ENCODE assay signal across 27 cellular contexts in the genomic region with DNA sequence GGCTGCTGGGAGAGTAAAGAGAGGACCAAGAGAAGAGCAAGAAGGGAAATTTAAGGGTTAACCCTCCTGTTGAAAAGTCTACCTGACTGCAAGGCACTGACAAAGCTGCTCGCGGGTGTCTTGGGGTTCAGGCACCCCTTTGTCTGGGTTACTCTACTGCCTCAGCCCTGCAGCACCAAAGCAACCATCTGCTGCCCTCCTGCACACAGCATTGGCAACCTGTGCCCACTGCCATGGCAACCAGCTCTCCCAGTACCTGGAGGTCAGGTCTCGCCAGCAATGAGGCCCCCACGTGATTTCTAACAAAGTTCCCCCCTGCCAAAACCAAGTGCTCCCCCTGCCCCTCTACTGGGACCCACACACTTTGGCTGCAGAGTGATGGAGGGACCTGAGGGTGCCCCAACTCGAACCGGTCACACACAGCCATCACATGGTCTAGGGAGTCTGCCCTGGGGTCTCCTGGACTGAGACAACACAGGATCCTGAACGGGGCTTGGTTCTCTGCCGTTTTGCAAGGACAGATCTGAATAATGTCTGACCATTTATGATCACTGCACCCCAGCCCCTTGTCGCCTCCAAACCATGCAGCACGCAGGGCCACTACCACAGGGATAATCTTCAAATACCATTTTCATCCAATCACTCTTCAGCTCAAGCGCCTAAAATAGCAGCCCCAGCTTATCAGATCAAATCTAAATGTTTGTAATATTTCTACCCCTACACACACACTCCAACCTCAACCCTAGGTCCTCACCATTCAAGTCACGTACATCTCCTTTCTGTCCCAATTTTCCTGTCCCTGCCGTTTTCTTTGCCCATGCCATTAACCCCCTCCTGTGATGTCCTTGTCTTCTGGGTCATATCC. TPM values are rescaled to one million over a fixed set of nuclear protein-coding genes. Genes with fewer than 3 reads are reported as not detected.
A peak's percentile ranks its signal among the peaks of the same experiment; 100 is the strongest.
DNase-seq lines count a peak whose midpoint lies in the region; ATAC-seq and TF ChIP-seq lines count a peak whose summit lies in the region.
"Had no signal": no experiment of that assay in that cellular context is flagged by ENCODE, and none has a peak within 500 bp of the region (broad histone marks: within the 10 kb centered on the region; RNA-seq: fewer than 3 reads in every experiment).

No MANE protein-coding gene starts in this region.

- H3K36me3 Mint-ChIP-seq in nephron progenitor cell (ENCODE audit: low read depth), result no peaks in the 10 kb centered on the region
- H3K36me3 Mint-ChIP-seq in activated CD4-positive, alpha-beta T cell treated with anti-CD3 and anti-CD28 coated beads, Interleukin-2, amount 10 ng/mL, durations not matched to agents 7 days and 5 days (ENCODE audit: low read depth), result no peaks in the 10 kb centered on the region
- H3K36me3 Mint-ChIP-seq: CD8-positive, alpha-beta T cell had no signal

- H3K27me3 ChIP-seq in esophagus (ENCODE audit: control insufficient read depth in 1 of 2, insufficient read depth in 2 of 2, low read length in 2 of 2) (no peaks in the 10 kb centered on the region), testis (no peaks in the 10 kb centered on the region)
- H3K27me3 ChIP-seq: adrenal gland, thyroid gland had no signal

- H3K27ac Mint-ChIP-seq in nephron progenitor cell, result peak overlapping the region; percentile 63
- no peak overlapping the region for H3K27ac Mint-ChIP-seq in activated CD4-positive, alpha-beta T cell treated with anti-CD3 and anti-CD28 coated beads, Interleukin-2, amount 10 ng/mL, durations not matched to agents 7 days and 5 days
- H3K27ac Mint-ChIP-seq: CD8-positive, alpha-beta T cell; endodermal cell had no signal

- ATAC-seq in left colon (no peak), GM19452 (IDR thresholded peaks at IDR 0.05; ENCODE audit: unreplicated experiment) (no peak)
- ATAC-seq: activated T-cell treated with anti-CD3 and anti-CD28 coated beads, Interleukin-2, amount 50 U/mL, for 4 hours; CD8-positive, alpha-beta T cell; psoas muscle had no signal

- H3K4me3 ChIP-seq in esophagus (ENCODE audit: low read depth in 1 of 2, low read length in 2 of 2), result no peak overlapping the region
- no peak overlapping the region for H3K4me3 ChIP-seq in testis
- H3K4me3 ChIP-seq: adrenal gland, psoas muscle, thyroid gland had no signal

- peaks cover 0 to 4% of the 10 kb centered on the region in 2 donors for H3K4me1 ChIP-seq in esophagus (ENCODE audit: control insufficient read depth in 2 of 2, insufficient read depth in 2 of 2, low read length in 1 of 2)
- H3K4me1 ChIP-seq in testis, result peaks cover 47% of the 10 kb centered on the region
- H3K4me1 ChIP-seq: psoas muscle, thyroid gland had no signal

- DNase-seq in DMS 273 (lab: John Stamatoyannopoulos, UW; ENCODE audit: unreplicated experiment) (peak; percentile 56), DMS 273 treated with DMSO at 0.1 percent for 48 hours (lab: John Stamatoyannopoulos, UW) (no peak), nephron progenitor cell (no peak), testis (no peak), left colon (no peak)
- no peak for DNase-seq in activated CD4-positive, alpha-beta T cell treated with anti-CD3 and anti-CD28 coated beads, Interleukin-2, amount 10 ng/mL, durations not matched to agents 7 days and 5 days
- DNase-seq: activated CD4-positive, alpha-beta T cell treated with anti-CD3 and anti-CD28 coated beads for 4 hours; activated T-cell treated with anti-CD3 and anti-CD28 coated beads, Interleukin-2, amount 50 U/mL, for 4 hours; adrenal gland; brain microvascular endothelial cell; CD8-positive, alpha-beta T cell; DMS53; endodermal cell; NCI-H1436 treated with DMSO at 0.1 percent for 48 hours; NCI-H526; small intestine; T-helper 2 cell; thyroid gland had no signal

- H3K4me3 Mint-ChIP-seq in nephron progenitor cell, result no peak overlapping the region
- no peak overlapping the region for H3K4me3 Mint-ChIP-seq in activated CD4-positive, alpha-beta T cell treated with anti-CD3 and anti-CD28 coated beads, Interleukin-2, amount 10 ng/mL, durations not matched to agents 7 days and 5 days
- H3K4me3 Mint-ChIP-seq: activated T-cell treated with anti-CD3 and anti-CD28 coated beads, Interleukin-2, amount 50 U/mL, for 4 hours; CD8-positive, alpha-beta T cell; endodermal cell had no signal

- no peaks in the 10 kb centered on the region for H3K9me3 ChIP-seq in esophagus (ENCODE audit: control insufficient read depth in 2 of 2, insufficient read depth in 1 of 2, low read depth in 1 of 2, low read length in 1 of 2)
- no peaks in the 10 kb centered on the region for H3K9me3 ChIP-seq in testis
- H3K9me3 ChIP-seq: adrenal gland, neutrophil, psoas muscle, thyroid gland had no signal

- peaks cover 36% of the 10 kb centered on the region for H3K4me1 Mint-ChIP-seq in nephron progenitor cell
- H3K4me1 Mint-ChIP-seq in activated CD4-positive, alpha-beta T cell treated with anti-CD3 and anti-CD28 coated beads, Interleukin-2, amount 10 ng/mL, durations not matched to agents 7 days and 5 days, result no peaks in the 10 kb centered on the region
- H3K4me1 Mint-ChIP-seq: endodermal cell had no signal

- TF ChIP-seq CTCF in nephron progenitor cell (IDR thresholded peaks at IDR 0.05), result no peak
- TF ChIP-seq CTCF in testis (IDR thresholded peaks at IDR 0.05), result no peak

- no peaks in the 10 kb centered on the region for H3K9me3 Mint-ChIP-seq in nephron progenitor cell
- H3K9me3 Mint-ChIP-seq in activated CD4-positive, alpha-beta T cell treated with anti-CD3 and anti-CD28 coated beads, Interleukin-2, amount 10 ng/mL, durations not matched to agents 7 days and 5 days, result no peaks in the 10 kb centered on the region
- H3K9me3 Mint-ChIP-seq: activated T-cell treated with anti-CD3 and anti-CD28 coated beads, Interleukin-2, amount 50 U/mL, for 4 hours; CD8-positive, alpha-beta T cell; endodermal cell had no signal

- H3K36me3 ChIP-seq in esophagus (ENCODE audit: control insufficient read depth in 2 of 2, insufficient read depth in 2 of 2, low read length in 1 of 2) (no peaks in the 10 kb centered on the region), testis (ENCODE audit: low read depth, missing control alignments) (no peaks in the 10 kb centered on the region)
- H3K36me3 ChIP-seq: adrenal gland, brain microvascular endothelial cell, neutrophil, thyroid gland had no signal

- H3K27ac ChIP-seq in esophagus (ENCODE audit: low read depth in 2 of 2, low read length in 1 of 2) (peak overlapping the region; percentile 34 to 58), testis (peak overlapping the region; percentile 59 to 80)
- H3K27ac ChIP-seq: 22Rv1, brain microvascular endothelial cell, KMS-11, neutrophil, psoas muscle, RWPE1, thyroid gland had no signal

- POLR2A ChIA-PET in activated CD4-positive, alpha-beta T cell treated with anti-CD3 and anti-CD28 coated beads, Interleukin-2, amount 10 ng/mL, durations not matched to agents 7 days and 5 days (lab: Charles Lee), result no interaction called here

- 71 to 72% methylated on average over 13 of the region's 13 CpGs for WGBS in esophagus, 2 donors
- WGBS in testis, 2 donors, result 65 to 67% methylated on average over 13 of the region's 13 CpGs

- peaks cover 29% of the 10 kb centered on the region for H3K27me3 Mint-ChIP-seq in nephron progenitor cell (ENCODE audit: low read depth, poor library complexity)
- peaks cover 12% of the 10 kb centered on the region for H3K27me3 Mint-ChIP-seq in activated CD4-positive, alpha-beta T cell treated with anti-CD3 and anti-CD28 coated beads, Interleukin-2, amount 10 ng/mL, durations not matched to agents 7 days and 5 days

- TF ChIP-seq POLR2A in testis (IDR thresholded peaks at IDR 0.05), result no peak

- CTCF ChIA-PET in activated CD4-positive, alpha-beta T cell treated with anti-CD3 and anti-CD28 coated beads, Interleukin-2, amount 10 ng/mL, durations not matched to agents 7 days and 5 days (lab: Charles Lee), result no interaction called here

- intact Hi-C loops in testis (cut with DNase I; ENCODE audit: low total_unique reads), result no loop called here
- intact Hi-C loops in left colon (cut with DNase I, micrococcal nuclease), result no loop called here

RNA-seq across cellular contexts. Expression of a gene that starts 50.7 kb away (rescaled TPM):
- polyA plus RNA-seq in esophagus, result 1 to 10 TPM; 4.4 to 5.0 TPM
- total RNA-seq in testis, result 10 to 100 TPM; 33.6 to 41.6 TPM
- polyA plus RNA-seq in testis (ENCODE audit: insufficient read depth, low read depth, low replicate concordance), result 16.5 TPM
- total RNA-seq in left colon, result 10 to 100 TPM in 1 of 2 donors, 1 to 10 TPM in 1; 4.5 to 17.4 TPM
- not detected for total RNA-seq in activated CD4-positive, alpha-beta T cell treated with anti-CD3 and anti-CD28 coated beads, Interleukin-2, amount 10 ng/mL, durations not matched to agents 7 days and 5 days
- total RNA-seq: activated CD8-positive, alpha-beta memory T cell treated with anti-CD3 and anti-CD28 coated beads for 36 hours; CD8-positive, alpha-beta T cell; glomerular endothelial cell had no signal

Comparison
In these comparisons a context has a peak if more than half of its experiments do, and no peak if none do; other contexts are left out.
1. RNA of a gene that starts 50.7 kb away (total RNA-seq): 33.6 to 41.6 TPM in testis and 4.5 to 17.4 TPM in left colon; not detected in activated CD4-positive, alpha-beta T cell treated with anti-CD3 and anti-CD28 coated beads, Interleukin-2, amount 10 ng/mL, durations not matched to agents 7 days and 5 days; every median in the first group is over 4 times any median in the second.